8 cellular contexts compared by ENCODE assay signal in genomic region chr10:72355214-72355555, GRCh38. TPM values are rescaled to one million over a fixed set of nuclear protein-coding genes. Genes with fewer than 3 reads are reported as not detected.
A peak's percentile ranks its signal among the peaks of the same experiment; 100 is the strongest.
DNase-seq lines count a peak whose midpoint lies in the region; ATAC-seq and TF ChIP-seq lines count a peak whose summit lies in the region.

No MANE protein-coding gene starts in this region.

- 0 out of 2 replicates have a peak overlapping the region, but pooled peaks have one; percentile 22 for H3K56ac ChIP-seq in IMR-90 (ENCODE audit: extremely low read depth, insufficient read depth, low read length)

- no peak overlapping the region; the same call in 1 of the 2 replicates for H3K23ac ChIP-seq in IMR-90 (ENCODE audit: low read depth, low read length)

- H2AK9ac ChIP-seq in IMR-90 (replicated peaks; ENCODE audit: low read depth, low read length, poor library complexity), result peak overlapping the region; percentile 99

- peak overlapping the region; percentile 100 for H2AFZ ChIP-seq in IMR-90 (replicated peaks; ENCODE audit: low read length, poor library complexity)

- H4K91ac ChIP-seq in IMR-90 (ENCODE audit: insufficient read depth, low read depth, low read length), result peak overlapping the region; percentile 67

- H4K5ac ChIP-seq in IMR-90 (ENCODE audit: low read depth, low read length), result peak overlapping the region; percentile 84

- H3K9me3 Mint-ChIP-seq in nephron, result no peaks in the 10 kb centered on the region

- no peaks in the 10 kb centered on the region for H3K9me3 ChIP-seq in BE2C
- no peaks in the 10 kb centered on the region for H3K9me3 ChIP-seq in IMR-90 (ENCODE audit: control insufficient read depth, insufficient read depth, low read length)
- no peaks in the 10 kb centered on the region for H3K9me3 ChIP-seq in colonic mucosa

- no peak for DNase-seq in BE2C
- DNase-seq in IMR-90, result no peak
- no peak for DNase-seq in colonic mucosa
- no peak for DNase-seq in head of caudate nucleus
- DNase-seq in LoVo (ENCODE audit: low spot score), result no peak
- no peak for DNase-seq in medulla oblongata (ENCODE audit: extremely low spot score)

- H3K36me3 Mint-ChIP-seq in nephron (ENCODE audit: low read depth), result peaks cover 12% of the 10 kb centered on the region

- no peak overlapping the region; the same call in 1 of the 2 replicates for H2BK20ac ChIP-seq in IMR-90 (ENCODE audit: low read depth, low read length)

- H3K27ac ChIP-seq in IMR-90 (ENCODE audit: insufficient read depth, low read length), result peak overlapping the region; percentile 5; the same call in 1 of the 2 replicates
- H3K27ac ChIP-seq in colonic mucosa, result peak overlapping the region; percentile 89

- H3K4ac ChIP-seq in IMR-90 (ENCODE audit: low read depth, low read length), result peak overlapping the region; percentile 83

- H2BK120ac ChIP-seq in IMR-90 (ENCODE audit: low read depth, low read length), result peak overlapping the region; percentile 36; the same call in 1 of the 2 replicates

- H3K4me3 ChIP-seq in BE2C (ENCODE audit: low read depth, low read length) (peak overlapping the region; percentile 91), IMR-90 (ENCODE audit: insufficient read depth, low read depth, low read length) (peak overlapping the region; percentile 82), colonic mucosa (peak overlapping the region; percentile 71)

- H3K14ac ChIP-seq in IMR-90 (replicated peaks; ENCODE audit: low read depth, low read length), result peak overlapping the region; percentile 91

- ATAC-seq in IMR-90 (ENCODE audit: low read depth) (no peak), HG02610 (IDR thresholded peaks at IDR 0.05; ENCODE audit: unreplicated experiment) (no peak)

- H3K27ac Mint-ChIP-seq in nephron, result peak overlapping the region; percentile 92 to 99 (median 98)

- peak overlapping the region; percentile 12; the same call in 1 of the 2 replicates for H3K18ac ChIP-seq in IMR-90 (ENCODE audit: low read depth, low read length)

- WGBS in IMR-90 (ENCODE audit: extremely low coverage in 2 of 2, insufficient read length in 1 of 2), 2 experiments, result 20% methylated on average over 1 of the region's 7 CpGs; no CpG with 5 or more reads in 1 of the 2 experiments

- H3K79me1 ChIP-seq in IMR-90 (ENCODE audit: low read depth in 1 of 2, low read length in 2 of 2), result peaks cover 18 to 48% of the 10 kb centered on the region in 2 experiments

- peaks cover 27% of the 10 kb centered on the region for H3K4me1 Mint-ChIP-seq in nephron

- intact Hi-C loops in IMR-90 (cut with micrococcal nuclease) (no loop called here), colonic mucosa (cut with DNase I) (no loop called here), head of caudate nucleus (cut with DNase I) (no loop called here)

- H3K4me2 ChIP-seq in IMR-90 (ENCODE audit: low read depth, low read length), result peak overlapping the region; percentile 81

- no peak for TF ChIP-seq POLR2A in IMR-90 (IDR thresholded peaks at IDR 0.05; ENCODE audit: low read depth, low read length)

- in situ Hi-C loops in IMR-90 (cut with MboI; ENCODE audit: low sequenced_read_pairs), result no loop called here

- dilution Hi-C loops in IMR-90 (cut with HindIII; ENCODE audit: low sequenced_read_pairs, unreplicated experiment), result no loop called here

- TF ChIP-seq CTCF in BE2C (IDR thresholded peaks at IDR 0.05; ENCODE audit: low read depth, low read length) (no peak), IMR-90 (conservative IDR thresholded peaks at IDR 0.05; ENCODE audit: low read depth, low read length) (no peak), colonic mucosa (IDR thresholded peaks at IDR 0.05) (no peak), nephron (IDR thresholded peaks at IDR 0.05; ENCODE audit: unreplicated experiment in 3 of 3) (no peak)

- H3K9ac ChIP-seq in IMR-90 (ENCODE audit: low read depth, low read length), result peak overlapping the region; percentile 32
- H3K9ac ChIP-seq in colonic mucosa (ENCODE audit: low read depth in 2 of 2, low read length in 2 of 2), result peak overlapping the region; percentile 17 to 89

- H2BK5ac ChIP-seq in IMR-90 (ENCODE audit: low read depth, low read length, poor library complexity, severe bottlenecking), result peak overlapping the region; percentile 35

- no peaks in the 10 kb centered on the region for H3K27me3 Mint-ChIP-seq in nephron (ENCODE audit: low read depth)

- TF ChIP-seq RAD21 in IMR-90 (IDR thresholded peaks at IDR 0.05; ENCODE audit: low read length), result no peak

- POLR2A ChIA-PET in IMR-90 (lab: Charles Lee; ENCODE audit: unreplicated experiment), result no interaction called here

- no TSS peak for BruUV-seq in IMR-90 (replicated peaks; lab: Mats Ljungman, UMichigan)

- H3K27me3 ChIP-seq in BE2C (no peaks in the 10 kb centered on the region), IMR-90 (ENCODE audit: control insufficient read depth, insufficient read depth, low read length) (no peaks in the 10 kb centered on the region), colonic mucosa (no peaks in the 10 kb centered on the region)

- 0 out of 2 replicates have a peak, but pooled peaks cover 6% of the 10 kb centered on the region for H3K9me1 ChIP-seq in IMR-90 (ENCODE audit: insufficient read depth, low read length)

- CTCF ChIA-PET in IMR-90 (lab: Yijun Ruan, JAX), result interaction anchor here (0.6 to 1.2 kb wide), 2 partner anchors 9 to 212 kb away, joined by 4 to 5 read pairs; no protein-coding TSS in a partner anchor

- H2BK15ac ChIP-seq in IMR-90 (ENCODE audit: low read depth, low read length), result peak overlapping the region; percentile 63; the same call in 2 of the 3 replicates

- H4K8ac ChIP-seq in IMR-90 (ENCODE audit: low read depth in 2 of 2, low read length in 2 of 2), result peak overlapping the region; percentile 72 to 97

- H3K4me1 ChIP-seq in BE2C (no peaks in the 10 kb centered on the region), IMR-90 (ENCODE audit: control insufficient read depth, insufficient read depth, low read length) (peaks cover 6% of the 10 kb centered on the region), colonic mucosa (peaks cover 3% of the 10 kb centered on the region)

- peaks cover 29% of the 10 kb centered on the region; the same call in 1 of the 2 replicates for H4K20me1 ChIP-seq in IMR-90 (ENCODE audit: insufficient read depth, low read length)

- H3K4me3 Mint-ChIP-seq in nephron, result peak overlapping the region; percentile 96 to 98 (median 97)

- peaks cover 3% of the 10 kb centered on the region; the same call in 1 of the 2 replicates for H3K36me3 ChIP-seq in BE2C
- H3K36me3 ChIP-seq in IMR-90 (ENCODE audit: control insufficient read depth, insufficient read depth, low read length), result peaks cover 1% of the 10 kb centered on the region
- H3K36me3 ChIP-seq in colonic mucosa, result no peaks in the 10 kb centered on the region

- peak overlapping the region; percentile 16; the same call in 1 of the 2 replicates for H2AK5ac ChIP-seq in IMR-90 (ENCODE audit: low read depth, low read length)

TF ChIP-seq in IMR-90, 13 proteins besides CTCF, POLR2A, EP300 and RAD21:
- no peak for TF ChIP-seq BHLHE40 (IDR thresholded peaks at IDR 0.05; ENCODE audit: low read depth, low read length)
- no peak for TF ChIP-seq CEBPB (IDR thresholded peaks at IDR 0.05; ENCODE audit: low read depth, low read length)
- TF ChIP-seq MAFK (IDR thresholded peaks at IDR 0.05; ENCODE audit: low read depth, low read length), result no peak
- TF ChIP-seq MAZ (IDR thresholded peaks at IDR 0.05; ENCODE audit: borderline replicate concordance, low read depth, low read length), result no peak
- no peak for TF ChIP-seq NFE2L2 (IDR thresholded peaks at IDR 0.05; ENCODE audit: low read depth, low read length)
- no peak for TF ChIP-seq RFX5 (IDR thresholded peaks at IDR 0.05; ENCODE audit: low read depth, low read length)
- no peak for TF ChIP-seq ELK1 (IDR thresholded peaks at IDR 0.05; ENCODE audit: borderline replicate concordance, low read depth, low read length)
- no peak for TF ChIP-seq USF2 (IDR thresholded peaks at IDR 0.05; ENCODE audit: low read depth, low read length)
- no peak for TF ChIP-seq CHD1 (IDR thresholded peaks at IDR 0.05; ENCODE audit: low read depth, low read length)
- TF ChIP-seq MXI1 (IDR thresholded peaks at IDR 0.05; ENCODE audit: borderline replicate concordance, low read depth, low read length), result no peak
TF ChIP-seq in IMR-90: peak in this region for 0.

RNA-seq across cellular contexts. Expression of gene DNAJB12, which starts 0.5 kb away (rescaled TPM):
- 42.2 TPM for polyA plus RNA-seq in BE2C (2012; ENCODE audit: insufficient read depth, insufficient read length, low read depth)
- 18.3 and 19.2 TPM in 2 replicates for total RNA-seq in IMR-90 (2012; rRNA removed)
- 23.1 and 24.0 TPM in 2 replicates for polyA plus RNA-seq in IMR-90 (2012; rRNA removed)
- 18.5 and 22.8 TPM in 2 replicates for polyA plus RNA-seq in IMR-90 (2012; cell fraction: cytosol; rRNA removed)
- 28.0 and 41.8 TPM in 2 replicates for polyA plus RNA-seq in IMR-90 (2012; cell fraction: nucleus; rRNA removed; ENCODE audit: low replicate concordance)
- total RNA-seq in colonic mucosa, result 10 to 100 TPM; 29.4 to 37.9 TPM
